33 cellular contexts compared by ENCODE assay signal in the genomic region with DNA sequence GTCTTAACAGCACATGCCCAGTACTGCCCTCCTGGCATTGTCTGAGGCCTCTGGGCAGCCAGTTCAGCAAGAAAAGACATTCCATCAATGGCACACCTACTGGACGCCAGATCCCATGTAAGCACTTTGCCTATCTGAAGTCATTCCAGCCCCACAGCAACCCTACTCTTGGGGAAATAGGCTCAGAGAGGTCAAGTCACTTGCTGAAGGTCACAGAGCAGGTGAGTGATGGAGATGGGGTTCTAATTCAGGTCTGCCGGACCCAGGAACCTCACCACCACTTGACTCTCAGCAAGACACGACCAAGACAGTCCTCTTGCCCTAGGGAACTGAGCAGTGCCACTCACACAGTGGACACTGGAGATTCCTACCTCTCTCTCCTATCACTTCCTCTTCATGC.
DNase-seq lines count a peak whose midpoint lies in the region; ATAC-seq, FAIRE-seq and TF ChIP-seq lines count a peak whose summit lies in the region.
"Had no signal": no experiment of that assay in that cellular context is flagged by ENCODE, and none has a peak within 500 bp of the region (broad histone marks: within the 10 kb centered on the region; RNA-seq: fewer than 3 reads in every experiment).

No MANE protein-coding gene starts in this region.

- FAIRE-seq in HepG2 (lab: Jason Lieb, UNC) (no peak), K562 (lab: Jason Lieb, UNC) (no peak)
- FAIRE-seq: A204.1, A549, D721Med had no signal

- H3K4me1 ChIP-seq in HepG2 (ENCODE audit: insufficient read depth, low read length) (no peaks in the 10 kb centered on the region), right lobe of liver (no peaks in the 10 kb centered on the region), IMR-90 (ENCODE audit: control insufficient read depth, insufficient read depth, low read length) (no peaks in the 10 kb centered on the region), K562 (replicated peaks in 1 of 2; ENCODE audit: control insufficient read depth in 2 of 2, insufficient read depth in 2 of 2, low read length in 2 of 2) (no peaks in the 10 kb centered on the region)
- H3K4me1 ChIP-seq: A549, BE2C, Caco-2 had no signal

- POLR2A ChIA-PET in HepG2 (lab: Yijun Ruan, JAX) (no interaction called here), IMR-90 (lab: Charles Lee; ENCODE audit: unreplicated experiment) (no interaction called here), K562 (lab: Yijun Ruan, JAX) (interaction anchor here (0.7 kb wide), 1 partner anchor 10 kb away, joined by 3 read pairs; no protein-coding TSS in a partner anchor)

- H3K9me3 ChIP-seq in HepG2 (ENCODE audit: low read length) (no peaks in the 10 kb centered on the region), right lobe of liver (no peaks in the 10 kb centered on the region), IMR-90 (ENCODE audit: control insufficient read depth, insufficient read depth, low read length) (no peaks in the 10 kb centered on the region), K562 (replicated peaks; ENCODE audit: control insufficient read depth, insufficient read depth, low read depth, low read length) (no peaks in the 10 kb centered on the region)
- H3K9me3 ChIP-seq: A549; BE2C; BLaER1; BLaER1 treated with 17β-estradiol and CSF1 and Interleukin-3, amounts not matched to agents 10 nM and 100 nM; Caco-2 had no signal

- H2AK5ac ChIP-seq in IMR-90 (ENCODE audit: low read depth, low read length), result no peak overlapping the region

- no peak overlapping the region for H2AK9ac ChIP-seq in IMR-90 (replicated peaks; ENCODE audit: low read depth, low read length, poor library complexity)

- DNase-seq in HepG2 (ENCODE audit: low spot score) (no peak), right lobe of liver (no peak), IMR-90 (no peak), K562 (ENCODE audit: extremely low read depth in 1 of 4, low spot score in 3 of 4) (no peak), islet precursor cell (no peak)
- DNase-seq: 8988T; ACHN; AML-193; BE2C; C1 segment of cervical spinal cord; Caco-2; Calu3; CD4-positive, alpha-beta memory T cell; CD4-positive, alpha-beta T cell; CD4-positive, CD25-positive, alpha-beta regulatory T cell; CD8-positive, alpha-beta memory T cell; CD8-positive, alpha-beta T cell; COR-L47; DMS 273 treated with DMSO at 0.1 percent for 48 hours; DMS153; DMS53; DMS79; DMS79 treated with DMSO at 0.1 percent for 48 hours; DND-41; EL had no signal

- TF ChIP-seq EP300 in HepG2 (IDR thresholded peaks at IDR 0.05; ENCODE audit: low read depth in 2 of 2, low read length in 2 of 2), result no peak
- no peak for TF ChIP-seq EP300 in HepG2 (CRISPR knock-in tag; IDR thresholded peaks at IDR 0.05; ENCODE audit: borderline replicate concordance)
- TF ChIP-seq EP300 in K562 (IDR thresholded peaks at IDR 0.05; ENCODE audit: low read length), result no peak

- H2BK120ac ChIP-seq in IMR-90 (ENCODE audit: low read depth, low read length), result no peak overlapping the region

- no peaks in the 10 kb centered on the region for H3K79me2 ChIP-seq in HepG2 (ENCODE audit: insufficient read depth, low read length)
- no peaks in the 10 kb centered on the region for H3K79me2 ChIP-seq in K562 (ENCODE audit: control insufficient read depth, insufficient read depth, low read length)

- TF ChIP-seq RAD21 in HepG2 (CRISPR knock-in tag; IDR thresholded peaks at IDR 0.05) (no peak), IMR-90 (IDR thresholded peaks at IDR 0.05; ENCODE audit: low read length) (no peak), K562 (CRISPR knock-in tag; conservative IDR thresholded peaks at IDR 0.05 in 1 of 2, IDR thresholded peaks at IDR 0.05 in 1 of 2) (no peak)

- H4K91ac ChIP-seq in IMR-90 (ENCODE audit: insufficient read depth, low read depth, low read length), result no peak overlapping the region

- TF ChIP-seq POLR2A in HepG2 (IDR thresholded peaks at IDR 0.05; ENCODE audit: insufficient read depth in 1 of 2, low read depth in 2 of 2, low read length in 2 of 2) (no peak), right lobe of liver (IDR thresholded peaks at IDR 0.05) (no peak), IMR-90 (IDR thresholded peaks at IDR 0.05; ENCODE audit: low read depth, low read length) (no peak), K562 (conservative IDR thresholded peaks at IDR 0.05) (no peak)

- H3K14ac ChIP-seq in IMR-90 (replicated peaks; ENCODE audit: low read depth, low read length), result no peak overlapping the region

- no peak overlapping the region for H2BK15ac ChIP-seq in IMR-90 (ENCODE audit: low read depth, low read length)

- H2BK5ac ChIP-seq in IMR-90 (ENCODE audit: low read depth, low read length, poor library complexity, severe bottlenecking), result no peak overlapping the region

- intact Hi-C loops in HepG2 (cut with micrococcal nuclease; ENCODE audit: unreplicated experiment) (no loop called here), right lobe of liver (cut with DNase I) (no loop called here), IMR-90 (cut with micrococcal nuclease) (no loop called here), K562 (cut with micrococcal nuclease) (no loop called here)

- ATAC-seq in HepG2 (no peak), right lobe of liver (no peak), IMR-90 (ENCODE audit: low read depth) (no peak), K562 (no peak), HG03175 (IDR thresholded peaks at IDR 0.05; ENCODE audit: unreplicated experiment) (no peak)
- ATAC-seq: A549; CD8-positive, alpha-beta T cell had no signal

- dilution Hi-C loops in IMR-90 (cut with HindIII; ENCODE audit: low sequenced_read_pairs, unreplicated experiment), result no loop called here

- TF ChIP-seq CTCF in HepG2 (CRISPR knock-in tag; IDR thresholded peaks at IDR 0.05) (no peak), right lobe of liver (IDR thresholded peaks at IDR 0.05) (no peak), IMR-90 (conservative IDR thresholded peaks at IDR 0.05; ENCODE audit: low read depth, low read length) (no peak), K562 (IDR thresholded peaks at IDR 0.05 in 2 of 3, conservative IDR thresholded peaks at IDR 0.05 in 1 of 3; ENCODE audit: insufficient read depth in 2 of 3, low read depth in 1 of 3, low read length in 3 of 3) (no peak)

- no peak overlapping the region for H3K18ac ChIP-seq in IMR-90 (ENCODE audit: low read depth, low read length)

- H3K36me3 ChIP-seq in HepG2 (replicated peaks in 1 of 2; ENCODE audit: control insufficient read depth in 1 of 2, insufficient read depth in 2 of 2, low read length in 2 of 2), result no peaks in the 10 kb centered on the region
- no peaks in the 10 kb centered on the region for H3K36me3 ChIP-seq in right lobe of liver
- H3K36me3 ChIP-seq in IMR-90 (ENCODE audit: control insufficient read depth, insufficient read depth, low read length), result no peaks in the 10 kb centered on the region
- H3K36me3 ChIP-seq in K562 (ENCODE audit: control insufficient read depth, insufficient read depth, low read length), result no peaks in the 10 kb centered on the region
- H3K36me3 ChIP-seq: BE2C; BLaER1; BLaER1 treated with 17β-estradiol and CSF1 and Interleukin-3, amounts not matched to agents 10 nM and 100 nM had no signal

- no peak overlapping the region for H4K5ac ChIP-seq in IMR-90 (ENCODE audit: low read depth, low read length)

- no peak overlapping the region for H2BK20ac ChIP-seq in IMR-90 (ENCODE audit: low read depth, low read length)

- H2AFZ ChIP-seq in HepG2 (ENCODE audit: low read length), result no peak overlapping the region
- H2AFZ ChIP-seq in IMR-90 (replicated peaks; ENCODE audit: low read length, poor library complexity), result peak overlapping the region; percentile 17
- H2AFZ ChIP-seq in K562 (ENCODE audit: low read depth, low read length), result no peak overlapping the region

- H3K4ac ChIP-seq in IMR-90 (ENCODE audit: low read depth, low read length), result no peak overlapping the region

- H4K8ac ChIP-seq in IMR-90 (ENCODE audit: low read depth in 2 of 2, low read length in 2 of 2), result no peak overlapping the region

- no peaks in the 10 kb centered on the region for H3K79me1 ChIP-seq in IMR-90 (ENCODE audit: low read depth in 1 of 2, low read length in 2 of 2)

- H3K9me1 ChIP-seq in IMR-90 (ENCODE audit: insufficient read depth, low read length) (no peaks in the 10 kb centered on the region), K562 (ENCODE audit: control insufficient read depth, insufficient read depth, low read length) (no peaks in the 10 kb centered on the region)

- H3K27ac ChIP-seq in HepG2 (ENCODE audit: extremely low read length, insufficient read depth, low read length) (no peak overlapping the region), right lobe of liver (no peak overlapping the region), IMR-90 (ENCODE audit: insufficient read depth, low read length) (no peak overlapping the region), K562 (ENCODE audit: extremely low read depth, low read depth, low read length) (no peak overlapping the region)
- H3K27ac ChIP-seq: 22Rv1; A549; BLaER1; BLaER1 treated with 17β-estradiol and CSF1 and Interleukin-3, amounts not matched to agents 10 nM and 100 nM; C4-2B had no signal

- in situ Hi-C loops in HepG2 (cut with HindIII; ENCODE audit: extremely low pct_ligation_motif_present, low pct_unique_long_range_greater_than_20kb) (no loop called here), IMR-90 (cut with MboI; ENCODE audit: low sequenced_read_pairs) (no loop called here), K562 (cut with MboI) (no loop called here)

- CTCF ChIA-PET in HepG2 (lab: Yijun Ruan, JAX; ENCODE audit: low intra/inter-chr PET ratio, low total read pairs) (no interaction called here), IMR-90 (lab: Yijun Ruan, JAX) (no interaction called here), K562 (lab: Yijun Ruan, JAX; ENCODE audit: low intra/inter-chr PET ratio) (no interaction called here)

- BruUV-seq in HepG2 (replicated peaks; lab: Mats Ljungman, UMichigan) (no TSS peak), IMR-90 (replicated peaks; lab: Mats Ljungman, UMichigan) (no TSS peak), K562 (replicated peaks; lab: Mats Ljungman, UMichigan) (no TSS peak)

- H3K9ac ChIP-seq in HepG2 (ENCODE audit: insufficient read depth, low read depth, low read length) (no peak overlapping the region), IMR-90 (ENCODE audit: low read depth, low read length) (no peak overlapping the region), K562 (ENCODE audit: insufficient read depth in 1 of 2, low read depth in 2 of 2, low read length in 2 of 2) (no peak overlapping the region)
- H3K9ac ChIP-seq: BLaER1; BLaER1 treated with 17β-estradiol and CSF1 and Interleukin-3, amounts not matched to agents 10 nM and 100 nM had no signal

- H3K27me3 ChIP-seq in HepG2 (ENCODE audit: control insufficient read depth in 1 of 2, insufficient read depth in 2 of 2, low read length in 2 of 2) (peaks cover 9 to 68% of the 10 kb centered on the region in 2 experiments), right lobe of liver (no peaks in the 10 kb centered on the region), IMR-90 (ENCODE audit: control insufficient read depth, insufficient read depth, low read length) (peaks cover 2% of the 10 kb centered on the region; the same call in 1 of the 2 replicates), K562 (ENCODE audit: control insufficient read depth in 2 of 2, insufficient read depth in 2 of 2, low read length in 2 of 2) (peaks cover 34 to 75% of the 10 kb centered on the region in 2 experiments)
- H3K27me3 ChIP-seq: BE2C had no signal

- no peak overlapping the region for H3K4me3 ChIP-seq in HepG2 (replicated peaks in 1 of 3; ENCODE audit: insufficient read depth in 1 of 3, low read depth in 2 of 3, low read length in 3 of 3)
- no peak overlapping the region for H3K4me3 ChIP-seq in right lobe of liver
- H3K4me3 ChIP-seq in IMR-90 (ENCODE audit: insufficient read depth, low read depth, low read length), result no peak overlapping the region
- H3K4me3 ChIP-seq in K562, result no peak overlapping the region
- H3K4me3 ChIP-seq: A549; BLaER1; BLaER1 treated with 17β-estradiol and CSF1 and Interleukin-3, amounts not matched to agents 10 nM and 100 nM had no signal

- H3K56ac ChIP-seq in IMR-90 (ENCODE audit: extremely low read depth, insufficient read depth, low read length), result no peak overlapping the region

- H4K20me1 ChIP-seq in HepG2 (ENCODE audit: insufficient read depth, low read length), result no peaks in the 10 kb centered on the region; the same call in 1 of the 2 replicates
- H4K20me1 ChIP-seq in IMR-90 (ENCODE audit: insufficient read depth, low read length), result no peaks in the 10 kb centered on the region
- H4K20me1 ChIP-seq in K562 (replicated peaks; ENCODE audit: control insufficient read depth, insufficient read depth, low read length), result peaks cover 12% of the 10 kb centered on the region; the same call in 1 of the 2 replicates

- H3K23ac ChIP-seq in IMR-90 (ENCODE audit: low read depth, low read length), result no peak overlapping the region

- 0% methylated on average over 1 of the region's 3 CpGs for WGBS in HepG2 (ENCODE audit: low lambda C conversion rate)
- 25% methylated on average over 2 of the region's 3 CpGs for WGBS in right lobe of liver (ENCODE audit: insufficient coverage, low coverage, low lambda C conversion rate, missing lambda C conversion rate)
- no CpG with 5 or more reads among the region's 3 CpGs for WGBS in IMR-90 (ENCODE audit: extremely low coverage in 2 of 2, insufficient read length in 1 of 2), 2 experiments
- 2% methylated on average over 3 of the region's 3 CpGs for WGBS in K562 (ENCODE audit: insufficient coverage, low coverage, missing lambda C conversion rate)

- H3K4me2 ChIP-seq in HepG2 (ENCODE audit: low read depth, low read length), result no peak overlapping the region
- no peak overlapping the region for H3K4me2 ChIP-seq in IMR-90 (ENCODE audit: low read depth, low read length)
- H3K4me2 ChIP-seq in K562 (ENCODE audit: insufficient read depth, low read length), result no peak overlapping the region
- H3K4me2 ChIP-seq: A549, BLaER1 had no signal

Comparison
In these comparisons a context has a peak if more than half of its experiments do, and no peak if none do; other contexts are left out.
1. Of the 241 proteins assayed by ChIP-seq in both HepG2 and K562: peak only in HepG2: none; only in K562: ZFP36; in both: none; in neither: 240.